In genomic region chr6:165519316-165519715, GRCh38 we compare ENCODE assay signal across 21 cellular contexts.
"Had no signal": no experiment of that assay in that cellular context is flagged by ENCODE, and none has a peak within 500 bp of the region (broad histone marks: within the 10 kb centered on the region; RNA-seq: fewer than 3 reads in every experiment).

No MANE protein-coding gene starts in this region.

- FAIRE-seq: K562 had no signal

- H3K27ac ChIP-seq: KMS-11, RWPE1 had no signal

- H3K9me2 ChIP-seq: SK-N-SH had no signal

- DNase-seq: Kasumi-1, NCI-H1092, NCI-H1105 treated with DMSO at 0.1 percent for 48 hours, NCI-H1417 treated with DMSO at 0.1 percent for 48 hours, NCI-H146, NCI-H187, NCI-H2029, NCI-H2081 treated with DMSO at 0.1 percent for 48 hours, NCI-H2171, NCI-H226, NCI-H446, NCI-H510A, NCI-H524 treated with DMSO at 0.1 percent for 48 hours, NCI-H69, NCI-H774, SHP77, SK-N-SH, SW 1271 had no signal

- H3K9ac ChIP-seq: KMS-11, SK-N-SH had no signal

- H3K9me3 ChIP-seq: SK-N-SH had no signal

- ATAC-seq: K562 had no signal

- H3K4me3 ChIP-seq: K562 had no signal

- H3K4me2 ChIP-seq: KMS-11, SK-N-SH had no signal
